Comparison of ENCODE assay signal across 13 cellular contexts in the genomic region with DNA sequence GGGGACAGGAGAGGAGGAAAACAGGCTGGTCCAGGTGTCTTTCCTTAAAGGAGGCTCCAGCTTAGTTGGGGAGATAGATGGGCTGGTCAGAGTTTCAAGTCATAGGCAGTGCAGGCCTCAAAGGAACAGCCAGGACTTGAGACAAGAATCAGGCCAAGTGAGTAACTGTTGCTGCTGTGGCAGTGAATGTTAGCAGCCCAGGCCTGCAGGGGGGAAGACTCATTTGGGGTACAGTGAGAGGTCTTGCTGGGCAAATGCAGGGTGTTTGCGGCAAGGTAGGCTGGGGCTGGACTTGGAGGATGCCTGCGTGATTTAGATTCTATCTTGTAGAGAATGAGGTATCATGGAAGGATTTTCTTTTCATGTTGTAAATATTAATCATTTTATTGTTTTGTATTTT. TPM values are rescaled to one million over a fixed set of nuclear protein-coding genes. Genes with fewer than 3 reads are reported as not detected.
DNase-seq lines count a peak whose midpoint lies in the region; ATAC-seq and TF ChIP-seq lines count a peak whose summit lies in the region.
"Had no signal": no experiment of that assay in that cellular context is flagged by ENCODE, and none has a peak within 500 bp of the region (broad histone marks: within the 10 kb centered on the region; RNA-seq: fewer than 3 reads in every experiment).

No MANE protein-coding gene starts in this region.

- H3K4me3 ChIP-seq in CD4-positive, CD25-positive, alpha-beta regulatory T cell (ENCODE audit: low read depth, low read length) = peak overlapping the region; percentile 72
- H3K4me3 ChIP-seq in HEK293 (ENCODE audit: low read depth, low read length) (no peak overlapping the region), MG63 (no peak overlapping the region)
- H3K4me3 ChIP-seq: hepatocyte, lung had no signal

- H3K36me3 Mint-ChIP-seq in CD4-positive, CD25-positive, alpha-beta regulatory T cell = no peaks in the 10 kb centered on the region
- peaks cover 23% of the 10 kb centered on the region for H3K36me3 Mint-ChIP-seq in activated T-helper 2 cell treated with anti-CD3 and anti-CD28 coated beads, Interferon-gamma antibody, Interleukin-2, Interleukin-4, amounts not matched to agents 10 μg/mL and 5 μg/mL and 100 μg/mL, durations not matched to agents 14 hours and 24 hours and 36 hours (ENCODE audit: low read depth)
- no peaks in the 10 kb centered on the region for H3K36me3 Mint-ChIP-seq in natural killer cell

- H3K36me3 ChIP-seq in CD4-positive, CD25-positive, alpha-beta regulatory T cell (ENCODE audit: control insufficient read depth, insufficient read depth, low read length) = no peaks in the 10 kb centered on the region
- H3K36me3 ChIP-seq in HEK293 (ENCODE audit: control insufficient read depth in 2 of 2, insufficient read depth in 1 of 2, low read length in 2 of 2) = no peaks in the 10 kb centered on the region
- no peaks in the 10 kb centered on the region; the same call in 1 of the 2 replicates for H3K36me3 ChIP-seq in MG63

- H3K9me3 ChIP-seq in CD4-positive, CD25-positive, alpha-beta regulatory T cell (ENCODE audit: control insufficient read depth in 2 of 2, low read length in 2 of 2) = no peaks in the 10 kb centered on the region
- H3K9me3 ChIP-seq in HEK293 (ENCODE audit: control insufficient read depth, insufficient read depth, low read depth, low read length) = no peaks in the 10 kb centered on the region
- H3K9me3 ChIP-seq in MG63 = no peaks in the 10 kb centered on the region

- H3K27me3 ChIP-seq in CD4-positive, CD25-positive, alpha-beta regulatory T cell (ENCODE audit: control insufficient read depth, insufficient read depth, low read length) = no peaks in the 10 kb centered on the region
- H3K27me3 ChIP-seq in MG63 = no peaks in the 10 kb centered on the region
- H3K27me3 ChIP-seq: hepatocyte had no signal

- CTCF ChIA-PET in HEK293 (lab: Yijun Ruan, JAX) = interaction anchor here (0.7 kb wide), 1 partner anchor 13 kb away, joined by 4 read pairs; no protein-coding TSS in a partner anchor

- TF ChIP-seq CTCF in HEK293 (tag by site-specific recombination; IDR thresholded peaks at IDR 0.05) (no peak), natural killer cell (IDR thresholded peaks at IDR 0.05) (no peak)

- no peak for DNase-seq in CD4-positive, CD25-positive, alpha-beta regulatory T cell
- DNase-seq in activated T-helper 2 cell treated with anti-CD3 and anti-CD28 coated beads, Interferon-gamma antibody, Interleukin-2, Interleukin-4, amounts not matched to agents 10 μg/mL and 5 μg/mL and 100 μg/mL, durations not matched to agents 14 hours and 24 hours and 36 hours (ENCODE audit: low spot score) = no peak
- DNase-seq in natural killer cell (no peak), MG63 (no peak), NCI-H345 (lab: John Stamatoyannopoulos, UW) (no peak)
- DNase-seq in activated effector memory CD4-positive, alpha-beta T cell treated with Interleukin-2 at 50 U/mL for 16 hours = no peak
- DNase-seq: GF-D8, NCI-H1930 had no signal

- no peak for ATAC-seq in CD4-positive, CD25-positive, alpha-beta regulatory T cell (ENCODE audit: low read depth in 2 of 2)
- no peak for ATAC-seq in natural killer cell
- ATAC-seq in HG02759 (IDR thresholded peaks at IDR 0.05; ENCODE audit: unreplicated experiment) = no peak

- no peaks in the 10 kb centered on the region for H3K9me3 Mint-ChIP-seq in CD4-positive, CD25-positive, alpha-beta regulatory T cell
- no peaks in the 10 kb centered on the region for H3K9me3 Mint-ChIP-seq in activated T-helper 2 cell treated with anti-CD3 and anti-CD28 coated beads, Interferon-gamma antibody, Interleukin-2, Interleukin-4, amounts not matched to agents 10 μg/mL and 5 μg/mL and 100 μg/mL, durations not matched to agents 14 hours and 24 hours and 36 hours
- H3K9me3 Mint-ChIP-seq in natural killer cell = no peaks in the 10 kb centered on the region

- H3K27ac Mint-ChIP-seq in CD4-positive, CD25-positive, alpha-beta regulatory T cell = peak overlapping the region; percentile 98 to 100 (median 99)
- H3K27ac Mint-ChIP-seq in activated T-helper 2 cell treated with anti-CD3 and anti-CD28 coated beads, Interferon-gamma antibody, Interleukin-2, Interleukin-4, amounts not matched to agents 10 μg/mL and 5 μg/mL and 100 μg/mL, durations not matched to agents 14 hours and 24 hours and 36 hours = peak overlapping the region; percentile 98
- H3K27ac Mint-ChIP-seq in natural killer cell = peak overlapping the region; percentile 95 to 97
- H3K27ac Mint-ChIP-seq: progenitor cell of endocrine pancreas had no signal

- H3K4me1 Mint-ChIP-seq in CD4-positive, CD25-positive, alpha-beta regulatory T cell = peaks cover 36 to 96% (median 59%) of the 10 kb centered on the region in 4 donors
- peaks cover 68% of the 10 kb centered on the region for H3K4me1 Mint-ChIP-seq in activated T-helper 2 cell treated with anti-CD3 and anti-CD28 coated beads, Interferon-gamma antibody, Interleukin-2, Interleukin-4, amounts not matched to agents 10 μg/mL and 5 μg/mL and 100 μg/mL, durations not matched to agents 14 hours and 24 hours and 36 hours (ENCODE audit: low read depth)
- peaks cover 66 to 75% of the 10 kb centered on the region in 2 donors for H3K4me1 Mint-ChIP-seq in natural killer cell

- H3K27ac ChIP-seq in CD4-positive, CD25-positive, alpha-beta regulatory T cell (ENCODE audit: insufficient read depth, low read length, poor library complexity, severe bottlenecking) = peak overlapping the region; percentile 93
- H3K27ac ChIP-seq in HEK293 (ENCODE audit: extremely low read depth, low read depth, low read length) = no peak overlapping the region
- H3K27ac ChIP-seq: hepatocyte had no signal

- peak overlapping the region; percentile 77 to 94 (median 84) for H3K4me3 Mint-ChIP-seq in CD4-positive, CD25-positive, alpha-beta regulatory T cell
- H3K4me3 Mint-ChIP-seq in activated T-helper 2 cell treated with anti-CD3 and anti-CD28 coated beads, Interferon-gamma antibody, Interleukin-2, Interleukin-4, amounts not matched to agents 10 μg/mL and 5 μg/mL and 100 μg/mL, durations not matched to agents 14 hours and 24 hours and 36 hours (ENCODE audit: low read depth) = peak overlapping the region; percentile 38
- H3K4me3 Mint-ChIP-seq in natural killer cell = peak overlapping the region; percentile 84

- intact Hi-C loops in activated T-helper 2 cell treated with anti-CD3 and anti-CD28 coated beads, Interferon-gamma antibody, Interleukin-2, Interleukin-4, amounts not matched to agents 10 μg/mL and 5 μg/mL and 100 μg/mL, durations not matched to agents 14 hours and 24 hours and 36 hours (cut with micrococcal nuclease) = loop anchor here (10.0 kb wide), 1 partner anchor 70 kb away; no protein-coding TSS in a partner anchor
- intact Hi-C loops in natural killer cell (cut with micrococcal nuclease) = loop anchor here (5.0 kb wide), 1 partner anchor 237 kb away; the partner anchor contains the start of gene FNBP4

- H3K4me1 ChIP-seq in CD4-positive, CD25-positive, alpha-beta regulatory T cell (ENCODE audit: control insufficient read depth, insufficient read depth, low read length, poor library complexity, severe bottlenecking) = peaks cover 98% of the 10 kb centered on the region
- no peaks in the 10 kb centered on the region for H3K4me1 ChIP-seq in HEK293 (ENCODE audit: control insufficient read depth, insufficient read depth, low read length)

- H3K27me3 Mint-ChIP-seq in CD4-positive, CD25-positive, alpha-beta regulatory T cell = no peaks in the 10 kb centered on the region
- no peaks in the 10 kb centered on the region for H3K27me3 Mint-ChIP-seq in activated T-helper 2 cell treated with anti-CD3 and anti-CD28 coated beads, Interferon-gamma antibody, Interleukin-2, Interleukin-4, amounts not matched to agents 10 μg/mL and 5 μg/mL and 100 μg/mL, durations not matched to agents 14 hours and 24 hours and 36 hours (ENCODE audit: low read depth)
- no peaks in the 10 kb centered on the region for H3K27me3 Mint-ChIP-seq in natural killer cell (ENCODE audit: low read depth in 2 of 2)
- H3K27me3 Mint-ChIP-seq: progenitor cell of endocrine pancreas had no signal

- POLR2A ChIA-PET in HEK293 (lab: Yijun Ruan, JAX) = no interaction called here

TF ChIP-seq in HEK293, 187 proteins besides CTCF, POLR2A, EP300 and RAD21:
- no peak for TF ChIP-seq ZNF157 (tag by site-specific recombination; IDR thresholded peaks at IDR 0.05)
- TF ChIP-seq SCRT2 (tag by site-specific recombination; IDR thresholded peaks at IDR 0.05) = peak; percentile 37; the same call in 1 of the 2 replicates
TF ChIP-seq in HEK293: peak in this region for 1.

RNA-seq across cellular contexts. Expression of gene PTPRJ, which starts 24.1 kb away (rescaled TPM):
- total RNA-seq in CD4-positive, CD25-positive, alpha-beta regulatory T cell = 81.8 TPM
- polyA plus RNA-seq in CD4-positive, CD25-positive, alpha-beta regulatory T cell = 10 to 100 TPM; 13.8 to 20.2 (median 16.9) TPM
- 50.9 and 53.2 TPM in 2 replicates for total RNA-seq in activated T-helper 2 cell treated with anti-CD3 and anti-CD28 coated beads, Interferon-gamma antibody, Interleukin-2, Interleukin-4, amounts not matched to agents 10 μg/mL and 5 μg/mL and 100 μg/mL, durations not matched to agents 14 hours and 24 hours and 36 hours
- total RNA-seq in natural killer cell = 100 to 1,000 TPM; 110 to 127 (median 111) TPM
- 7.7 and 9.2 TPM in 2 replicates for total RNA-seq in MG63 (2014; rRNA removed; shearing (Covaris generic); ENCODE audit: low replicate concordance)
